In the genomic region with DNA sequence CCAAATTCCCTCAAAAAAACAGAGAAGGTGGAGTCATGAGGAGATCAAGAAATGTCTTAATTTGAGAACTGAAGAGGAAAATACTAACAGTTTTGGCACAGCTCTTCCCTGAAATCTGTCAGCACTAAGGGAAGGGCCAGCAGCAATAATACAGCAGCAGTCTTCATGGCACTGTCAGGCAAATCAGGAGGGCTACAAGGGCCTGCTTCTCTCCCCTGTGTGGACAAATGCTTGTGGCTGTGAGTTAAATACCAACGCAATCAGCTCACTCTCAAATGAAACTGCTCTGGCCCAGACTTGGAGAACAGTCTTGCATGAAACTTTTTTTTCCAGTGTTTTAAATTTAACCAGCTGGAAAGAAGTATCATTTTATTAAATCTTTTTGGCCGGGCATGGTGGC, we compare ENCODE assay signal across 14 cellular contexts. TPM values are rescaled to one million over a fixed set of nuclear protein-coding genes. Genes with fewer than 3 reads are reported as not detected.
DNase-seq lines count a peak whose midpoint lies in the region; FAIRE-seq and TF ChIP-seq lines count a peak whose summit lies in the region.
"Had no signal": no experiment of that assay in that cellular context is flagged by ENCODE, and none has a peak within 500 bp of the region (broad histone marks: within the 10 kb centered on the region; RNA-seq: fewer than 3 reads in every experiment).

No MANE protein-coding gene starts in this region.

- H3K4me3 ChIP-seq in subcutaneous abdominal adipose tissue (ENCODE audit: low read depth in 1 of 5, low read length in 5 of 5) (no peak overlapping the region), PC-9 (no peak overlapping the region)

- H3K9ac ChIP-seq in subcutaneous abdominal adipose tissue (ENCODE audit: low read length in 5 of 5): no peak overlapping the region

- H3K4me2 ChIP-seq in PC-9: no peak overlapping the region

- H3K79me2 ChIP-seq in PC-9 (ENCODE audit: low read depth): no peaks in the 10 kb centered on the region

- no TSS peak for BruUV-seq in PC-9 (replicated peaks; lab: Mats Ljungman, UMichigan)

- H3K4me3 Mint-ChIP-seq in chondrocyte (ENCODE audit: unreplicated experiment): no peak overlapping the region
- no peak overlapping the region for H3K4me3 Mint-ChIP-seq in T-helper 2 cell treated with Interferon-gamma antibody and Interleukin-4, amounts not matched to agents 5 μg/mL and 100 μg/mL, for 36 hours
- H3K4me3 Mint-ChIP-seq in activated naive CD4-positive, alpha-beta T cell treated with anti-CD3 and anti-CD28 coated beads for 36 hours: no peak overlapping the region
- H3K4me3 Mint-ChIP-seq: CD4-positive, alpha-beta T cell had no signal

- no peaks in the 10 kb centered on the region for H3K36me3 Mint-ChIP-seq in chondrocyte (ENCODE audit: low read depth)
- no peaks in the 10 kb centered on the region for H3K36me3 Mint-ChIP-seq in T-helper 2 cell treated with Interferon-gamma antibody and Interleukin-4, amounts not matched to agents 5 μg/mL and 100 μg/mL, for 36 hours (ENCODE audit: low read depth)
- H3K36me3 Mint-ChIP-seq in activated naive CD4-positive, alpha-beta T cell treated with anti-CD3 and anti-CD28 coated beads for 36 hours (ENCODE audit: low read depth): peaks cover 2% of the 10 kb centered on the region

- TF ChIP-seq POLR2A in H54 (IDR thresholded peaks at IDR 0.05; ENCODE audit: low read depth, low read length): no peak

- no peaks in the 10 kb centered on the region for H3K9me3 Mint-ChIP-seq in chondrocyte (ENCODE audit: low read depth)
- no peaks in the 10 kb centered on the region for H3K9me3 Mint-ChIP-seq in T-helper 2 cell treated with Interferon-gamma antibody and Interleukin-4, amounts not matched to agents 5 μg/mL and 100 μg/mL, for 36 hours
- H3K9me3 Mint-ChIP-seq in activated naive CD4-positive, alpha-beta T cell treated with anti-CD3 and anti-CD28 coated beads for 36 hours: no peaks in the 10 kb centered on the region
- H3K9me3 Mint-ChIP-seq: CD4-positive, alpha-beta T cell had no signal

- peaks cover 8% of the 10 kb centered on the region; the same call in 1 of the 2 replicates for H3F3A ChIP-seq in PC-9 (ENCODE audit: insufficient read depth, low read depth)

- no peaks in the 10 kb centered on the region for H3K9me2 ChIP-seq in PC-9 (ENCODE audit: insufficient read depth)

- H3K9me3 ChIP-seq in subcutaneous abdominal adipose tissue (ENCODE audit: control insufficient read depth in 5 of 5, low read length in 5 of 5) (no peaks in the 10 kb centered on the region), PC-9 (ENCODE audit: insufficient read depth, low read depth) (no peaks in the 10 kb centered on the region)

- H4K20me1 ChIP-seq in PC-9 (ENCODE audit: insufficient read depth): no peaks in the 10 kb centered on the region

- H3K27ac ChIP-seq in subcutaneous abdominal adipose tissue (ENCODE audit: low read depth, low read length): peak overlapping the region; percentile 5
- no peak overlapping the region for H3K27ac ChIP-seq in PC-9

- TF ChIP-seq CTCF in chondrocyte (IDR thresholded peaks at IDR 0.05): no peak
- TF ChIP-seq CTCF in PC-9 (conservative IDR thresholded peaks at IDR 0.05): no peak

- peak; percentile 82 for DNase-seq in GM04504 (ENCODE audit: low read depth)
- no peak for DNase-seq in chondrocyte (ENCODE audit: low spot score)
- DNase-seq in hepatic stellate cell (ENCODE audit: low spot score): peak; percentile 41
- no peak for DNase-seq in T-helper 2 cell treated with Interferon-gamma antibody and Interleukin-4, amounts not matched to agents 5 μg/mL and 100 μg/mL, for 36 hours (ENCODE audit: low spot score)
- DNase-seq in PC-9: no peak
- DNase-seq in activated naive CD4-positive, alpha-beta T cell treated with anti-CD3 and anti-CD28 coated beads for 36 hours: no peak
- no peak for DNase-seq in H54 (ENCODE audit: insufficient read length, low spot score)
- DNase-seq: activated CD4-positive, alpha-beta T cell treated with anti-CD3 and anti-CD28 coated beads, Interleukin-2, amount 50 U/mL, for 4 hours; activated gamma-delta T cell; CD4-positive, alpha-beta T cell; NCI-H1417; stimulated activated naive CD8-positive, alpha-beta T cell treated with anti-CD3 and anti-CD28 coated beads, Interleukin-15, Interleukin-2, amounts not matched to agents 100 U/mL and 50 U/mL, for 24 hours; T-helper 9 cell had no signal

- H3K27me3 ChIP-seq in subcutaneous abdominal adipose tissue (ENCODE audit: control insufficient read depth in 5 of 5, insufficient read depth in 4 of 5, low read length in 5 of 5) (no peaks in the 10 kb centered on the region), PC-9 (ENCODE audit: insufficient read depth, low read depth) (no peaks in the 10 kb centered on the region)

- peak overlapping the region; percentile 4 for H3K27ac Mint-ChIP-seq in chondrocyte (ENCODE audit: unreplicated experiment)
- H3K27ac Mint-ChIP-seq in T-helper 2 cell treated with Interferon-gamma antibody and Interleukin-4, amounts not matched to agents 5 μg/mL and 100 μg/mL, for 36 hours: no peak overlapping the region
- H3K27ac Mint-ChIP-seq in activated naive CD4-positive, alpha-beta T cell treated with anti-CD3 and anti-CD28 coated beads for 36 hours: no peak overlapping the region
- H3K27ac Mint-ChIP-seq: CD4-positive, alpha-beta T cell had no signal

- H3K36me3 ChIP-seq in subcutaneous abdominal adipose tissue (ENCODE audit: control insufficient read depth in 5 of 5, insufficient read depth in 5 of 5, low read length in 5 of 5): no peaks in the 10 kb centered on the region
- H3K36me3 ChIP-seq in PC-9 (ENCODE audit: low read depth): no peaks in the 10 kb centered on the region

- intact Hi-C loops in PC-9 (cut with micrococcal nuclease; ENCODE audit: unreplicated experiment): no loop called here
- intact Hi-C loops in activated naive CD4-positive, alpha-beta T cell treated with anti-CD3 and anti-CD28 coated beads for 36 hours (cut with micrococcal nuclease): no loop called here

- POLR2A ChIA-PET in PC-9 (lab: Charles Lee; ENCODE audit: unreplicated experiment): no interaction called here

- no peak for FAIRE-seq in H54 (lab: Jason Lieb, UNC)

- H3K4me1 ChIP-seq in subcutaneous abdominal adipose tissue (ENCODE audit: control insufficient read depth in 5 of 5, insufficient read depth in 5 of 5, low read length in 5 of 5) (peaks cover 0 to 17% (median 12%) of the 10 kb centered on the region in 5 donors), PC-9 (replicated peaks; ENCODE audit: insufficient read depth) (peaks cover 29% of the 10 kb centered on the region)

- H3K27me3 Mint-ChIP-seq in chondrocyte (ENCODE audit: low read depth): no peaks in the 10 kb centered on the region
- H3K27me3 Mint-ChIP-seq in T-helper 2 cell treated with Interferon-gamma antibody and Interleukin-4, amounts not matched to agents 5 μg/mL and 100 μg/mL, for 36 hours (ENCODE audit: low read depth): peaks cover 9% of the 10 kb centered on the region
- peaks cover 2% of the 10 kb centered on the region for H3K27me3 Mint-ChIP-seq in activated naive CD4-positive, alpha-beta T cell treated with anti-CD3 and anti-CD28 coated beads for 36 hours (ENCODE audit: low read depth)

- no peak overlapping the region for H2AFZ ChIP-seq in PC-9

- CTCF ChIA-PET in PC-9 (lab: Charles Lee): interaction anchor here (0.6 kb wide), 1 partner anchor 94 kb away, joined by 8 read pairs; no protein-coding TSS in a partner anchor
- CTCF ChIA-PET in activated naive CD4-positive, alpha-beta T cell treated with anti-CD3 and anti-CD28 coated beads for 36 hours (lab: Charles Lee): interaction anchor here (0.5 to 1.1 kb wide), 4 partner anchors 93 to 1688 kb away, joined by 3 read pairs; no protein-coding TSS in a partner anchor

- peaks cover 6% of the 10 kb centered on the region for H3K4me1 Mint-ChIP-seq in chondrocyte (ENCODE audit: low read depth)
- H3K4me1 Mint-ChIP-seq in T-helper 2 cell treated with Interferon-gamma antibody and Interleukin-4, amounts not matched to agents 5 μg/mL and 100 μg/mL, for 36 hours (ENCODE audit: low read depth): no peaks in the 10 kb centered on the region
- H3K4me1 Mint-ChIP-seq in activated naive CD4-positive, alpha-beta T cell treated with anti-CD3 and anti-CD28 coated beads for 36 hours (ENCODE audit: low read depth): no peaks in the 10 kb centered on the region

RNA-seq across cellular contexts. Expression of a gene that starts 20.5 kb away (rescaled TPM):
- total RNA-seq in chondrocyte (188 to 250 TPM (median 242 TPM) in 3 replicates), PC-9 (2021) (125 and 135 TPM in 2 replicates)
- total RNA-seq in activated naive CD4-positive, alpha-beta T cell treated with anti-CD3 and anti-CD28 coated beads for 36 hours: 10 to 100 TPM; 10.0 to 10.6 TPM

Comparison
In these comparisons a context has a peak if more than half of its experiments do, and no peak if none do; other contexts are left out.
1. DNase-seq: peak in GM04504 (single experiment) and hepatic stellate cell (single experiment); none in chondrocyte (single experiment), T-helper 2 cell treated with Interferon-gamma antibody and Interleukin-4, amounts not matched to agents 5 μg/mL and 100 μg/mL, for 36 hours (single experiment), PC-9 (0 of 2), activated naive CD4-positive, alpha-beta T cell treated with anti-CD3 and anti-CD28 coated beads for 36 hours (single experiment) and H54 (single experiment).
2. RNA of a gene that starts 20.5 kb away (total RNA-seq): 188 to 250 TPM in chondrocyte and 125 to 135 TPM in PC-9; 10.0 to 10.6 TPM in activated naive CD4-positive, alpha-beta T cell treated with anti-CD3 and anti-CD28 coated beads for 36 hours; every median in the first group is over 10 times any median in the second.